Comparison of ENCODE assay signal across 2 cellular contexts in genomic region chr11:130766650-130767297, GRCh38.
TF ChIP-seq lines count a peak whose summit lies in the region.

No MANE protein-coding gene starts in this region.

TF ChIP-seq in GM12878, 131 proteins besides CTCF, POLR2A, EP300 and RAD21 (continued from another document and continues in another):
- TF ChIP-seq, protein P1, sequence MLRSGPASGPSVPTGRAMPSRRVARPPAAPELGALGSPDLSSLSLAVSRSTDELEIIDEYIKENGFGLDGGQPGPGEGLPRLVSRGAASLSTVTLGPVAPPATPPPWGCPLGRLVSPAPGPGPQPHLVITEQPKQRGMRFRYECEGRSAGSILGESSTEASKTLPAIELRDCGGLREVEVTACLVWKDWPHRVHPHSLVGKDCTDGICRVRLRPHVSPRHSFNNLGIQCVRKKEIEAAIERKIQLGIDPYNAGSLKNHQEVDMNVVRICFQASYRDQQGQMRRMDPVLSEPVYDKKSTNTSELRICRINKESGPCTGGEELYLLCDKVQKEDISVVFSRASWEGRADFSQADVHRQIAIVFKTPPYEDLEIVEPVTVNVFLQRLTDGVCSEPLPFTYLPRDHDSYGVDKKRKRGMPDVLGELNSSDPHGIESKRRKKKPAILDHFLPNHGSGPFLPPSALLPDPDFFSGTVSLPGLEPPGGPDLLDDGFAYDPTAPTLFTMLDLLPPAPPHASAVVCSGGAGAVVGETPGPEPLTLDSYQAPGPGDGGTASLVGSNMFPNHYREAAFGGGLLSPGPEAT (IDR thresholded peaks at IDR 0.05; ENCODE audit: low read depth): no peak; the same call in 1 of the 2 replicates
- no peak for TF ChIP-seq GATAD2B (conservative IDR thresholded peaks at IDR 0.05; ENCODE audit: low read depth)
- TF ChIP-seq BRCA1 (IDR thresholded peaks at IDR 0.05; ENCODE audit: low read depth, low read length): no peak
- no peak for TF ChIP-seq HSF1 (IDR thresholded peaks at IDR 0.05; ENCODE audit: low read depth, low read length)
- no peak for TF ChIP-seq POLR2AphosphoS2 (IDR thresholded peaks at IDR 0.05; ENCODE audit: low read depth, low read length)
- no peak for TF ChIP-seq ZZZ3 (IDR thresholded peaks at IDR 0.05; ENCODE audit: control insufficient read depth, insufficient read length, low read depth)
- no peak for TF ChIP-seq ZNF622 (IDR thresholded peaks at IDR 0.05)
- no peak for TF ChIP-seq PML (IDR thresholded peaks at IDR 0.05; ENCODE audit: low read length)
- TF ChIP-seq SREBF2 (IDR thresholded peaks at IDR 0.05; ENCODE audit: low read length): no peak
- 0 out of 2 replicates have a peak, but pooled peaks have one; percentile 1 for TF ChIP-seq CREM (IDR thresholded peaks at IDR 0.05; ENCODE audit: low read depth)
- TF ChIP-seq IKZF2 (IDR thresholded peaks at IDR 0.05): peak in 1 of 2 experiments; percentile 6; a peak in 1 of 4 replicates
- TF ChIP-seq RUNX3 (IDR thresholded peaks at IDR 0.05; ENCODE audit: low read length): no peak
- no peak for TF ChIP-seq SIX5 (IDR thresholded peaks at IDR 0.05; ENCODE audit: low read depth, low read length, severe bottlenecking)
- TF ChIP-seq HDAC6 (IDR thresholded peaks at IDR 0.05; ENCODE audit: unreplicated experiment): no peak
- no peak for TF ChIP-seq ESRRA (IDR thresholded peaks at IDR 0.05; ENCODE audit: low read length)
- TF ChIP-seq MEF2A (IDR thresholded peaks at IDR 0.05; ENCODE audit: insufficient read depth, low read depth, low read length): no peak
- TF ChIP-seq TCF7 (IDR thresholded peaks at IDR 0.05; ENCODE audit: borderline replicate concordance): no peak
- no peak for TF ChIP-seq LARP7 (IDR thresholded peaks at IDR 0.05)
- no peak for TF ChIP-seq MYC (IDR thresholded peaks at IDR 0.05; ENCODE audit: insufficient read depth, insufficient read length, insufficient replicate concordance, low read length, severe bottlenecking)
- TF ChIP-seq IKZF1 (conservative IDR thresholded peaks at IDR 0.05): peak; percentile 30; the same call in 1 of the 2 replicates
- TF ChIP-seq RAD51 (IDR thresholded peaks at IDR 0.05): no peak
- TF ChIP-seq, protein P2, sequence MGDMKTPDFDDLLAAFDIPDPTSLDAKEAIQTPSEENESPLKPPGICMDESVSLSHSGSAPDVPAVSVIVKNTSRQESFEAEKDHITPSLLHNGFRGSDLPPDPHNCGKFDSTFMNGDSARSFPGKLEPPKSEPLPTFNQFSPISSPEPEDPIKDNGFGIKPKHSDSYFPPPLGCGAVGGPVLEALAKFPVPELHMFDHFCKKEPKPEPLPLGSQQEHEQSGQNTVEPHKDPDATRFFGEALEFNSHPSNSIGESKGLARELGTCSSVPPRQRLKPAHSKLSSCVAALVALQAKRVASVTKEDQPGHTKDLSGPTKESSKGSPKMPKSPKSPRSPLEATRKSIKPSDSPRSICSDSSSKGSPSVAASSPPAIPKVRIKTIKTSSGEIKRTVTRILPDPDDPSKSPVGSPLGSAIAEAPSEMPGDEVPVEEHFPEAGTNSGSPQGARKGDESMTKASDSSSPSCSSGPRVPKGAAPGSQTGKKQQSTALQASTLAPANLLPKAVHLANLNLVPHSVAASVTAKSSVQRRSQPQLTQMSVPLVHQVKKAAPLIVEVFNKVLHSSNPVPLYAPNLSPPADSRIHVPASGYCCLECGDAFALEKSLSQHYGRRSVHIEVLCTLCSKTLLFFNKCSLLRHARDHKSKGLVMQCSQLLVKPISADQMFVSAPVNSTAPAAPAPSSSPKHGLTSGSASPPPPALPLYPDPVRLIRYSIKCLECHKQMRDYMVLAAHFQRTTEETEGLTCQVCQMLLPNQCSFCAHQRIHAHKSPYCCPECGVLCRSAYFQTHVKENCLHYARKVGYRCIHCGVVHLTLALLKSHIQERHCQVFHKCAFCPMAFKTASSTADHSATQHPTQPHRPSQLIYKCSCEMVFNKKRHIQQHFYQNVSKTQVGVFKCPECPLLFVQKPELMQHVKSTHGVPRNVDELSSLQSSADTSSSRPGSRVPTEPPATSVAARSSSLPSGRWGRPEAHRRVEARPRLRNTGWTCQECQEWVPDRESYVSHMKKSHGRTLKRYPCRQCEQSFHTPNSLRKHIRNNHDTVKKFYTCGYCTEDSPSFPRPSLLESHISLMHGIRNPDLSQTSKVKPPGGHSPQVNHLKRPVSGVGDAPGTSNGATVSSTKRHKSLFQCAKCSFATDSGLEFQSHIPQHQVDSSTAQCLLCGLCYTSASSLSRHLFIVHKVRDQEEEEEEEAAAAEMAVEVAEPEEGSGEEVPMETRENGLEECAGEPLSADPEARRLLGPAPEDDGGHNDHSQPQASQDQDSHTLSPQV (IDR thresholded peaks at IDR 0.05): no peak
- no peak for TF ChIP-seq NRF1 (conservative IDR thresholded peaks at IDR 0.05; ENCODE audit: low read depth, low read length)
- TF ChIP-seq MTA2 (IDR thresholded peaks at IDR 0.05; ENCODE audit: low read depth): peak; percentile 65
- no peak; the same call in 1 of the 2 replicates for TF ChIP-seq MXI1 (IDR thresholded peaks at IDR 0.05; ENCODE audit: low read depth, low read length)
- TF ChIP-seq CREB1 (IDR thresholded peaks at IDR 0.05; ENCODE audit: low read depth): no peak
- TF ChIP-seq, protein P3, sequence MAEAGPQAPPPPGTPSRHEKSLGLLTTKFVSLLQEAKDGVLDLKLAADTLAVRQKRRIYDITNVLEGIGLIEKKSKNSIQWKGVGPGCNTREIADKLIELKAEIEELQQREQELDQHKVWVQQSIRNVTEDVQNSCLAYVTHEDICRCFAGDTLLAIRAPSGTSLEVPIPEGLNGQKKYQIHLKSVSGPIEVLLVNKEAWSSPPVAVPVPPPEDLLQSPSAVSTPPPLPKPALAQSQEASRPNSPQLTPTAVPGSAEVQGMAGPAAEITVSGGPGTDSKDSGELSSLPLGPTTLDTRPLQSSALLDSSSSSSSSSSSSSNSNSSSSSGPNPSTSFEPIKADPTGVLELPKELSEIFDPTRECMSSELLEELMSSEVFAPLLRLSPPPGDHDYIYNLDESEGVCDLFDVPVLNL (IDR thresholded peaks at IDR 0.05; ENCODE audit: low read depth, low read length): no peak

TF ChIP-seq in GM23338, 12 proteins besides CTCF, POLR2A, EP300 and RAD21 (continued from another document):
- TF ChIP-seq, protein P4, sequence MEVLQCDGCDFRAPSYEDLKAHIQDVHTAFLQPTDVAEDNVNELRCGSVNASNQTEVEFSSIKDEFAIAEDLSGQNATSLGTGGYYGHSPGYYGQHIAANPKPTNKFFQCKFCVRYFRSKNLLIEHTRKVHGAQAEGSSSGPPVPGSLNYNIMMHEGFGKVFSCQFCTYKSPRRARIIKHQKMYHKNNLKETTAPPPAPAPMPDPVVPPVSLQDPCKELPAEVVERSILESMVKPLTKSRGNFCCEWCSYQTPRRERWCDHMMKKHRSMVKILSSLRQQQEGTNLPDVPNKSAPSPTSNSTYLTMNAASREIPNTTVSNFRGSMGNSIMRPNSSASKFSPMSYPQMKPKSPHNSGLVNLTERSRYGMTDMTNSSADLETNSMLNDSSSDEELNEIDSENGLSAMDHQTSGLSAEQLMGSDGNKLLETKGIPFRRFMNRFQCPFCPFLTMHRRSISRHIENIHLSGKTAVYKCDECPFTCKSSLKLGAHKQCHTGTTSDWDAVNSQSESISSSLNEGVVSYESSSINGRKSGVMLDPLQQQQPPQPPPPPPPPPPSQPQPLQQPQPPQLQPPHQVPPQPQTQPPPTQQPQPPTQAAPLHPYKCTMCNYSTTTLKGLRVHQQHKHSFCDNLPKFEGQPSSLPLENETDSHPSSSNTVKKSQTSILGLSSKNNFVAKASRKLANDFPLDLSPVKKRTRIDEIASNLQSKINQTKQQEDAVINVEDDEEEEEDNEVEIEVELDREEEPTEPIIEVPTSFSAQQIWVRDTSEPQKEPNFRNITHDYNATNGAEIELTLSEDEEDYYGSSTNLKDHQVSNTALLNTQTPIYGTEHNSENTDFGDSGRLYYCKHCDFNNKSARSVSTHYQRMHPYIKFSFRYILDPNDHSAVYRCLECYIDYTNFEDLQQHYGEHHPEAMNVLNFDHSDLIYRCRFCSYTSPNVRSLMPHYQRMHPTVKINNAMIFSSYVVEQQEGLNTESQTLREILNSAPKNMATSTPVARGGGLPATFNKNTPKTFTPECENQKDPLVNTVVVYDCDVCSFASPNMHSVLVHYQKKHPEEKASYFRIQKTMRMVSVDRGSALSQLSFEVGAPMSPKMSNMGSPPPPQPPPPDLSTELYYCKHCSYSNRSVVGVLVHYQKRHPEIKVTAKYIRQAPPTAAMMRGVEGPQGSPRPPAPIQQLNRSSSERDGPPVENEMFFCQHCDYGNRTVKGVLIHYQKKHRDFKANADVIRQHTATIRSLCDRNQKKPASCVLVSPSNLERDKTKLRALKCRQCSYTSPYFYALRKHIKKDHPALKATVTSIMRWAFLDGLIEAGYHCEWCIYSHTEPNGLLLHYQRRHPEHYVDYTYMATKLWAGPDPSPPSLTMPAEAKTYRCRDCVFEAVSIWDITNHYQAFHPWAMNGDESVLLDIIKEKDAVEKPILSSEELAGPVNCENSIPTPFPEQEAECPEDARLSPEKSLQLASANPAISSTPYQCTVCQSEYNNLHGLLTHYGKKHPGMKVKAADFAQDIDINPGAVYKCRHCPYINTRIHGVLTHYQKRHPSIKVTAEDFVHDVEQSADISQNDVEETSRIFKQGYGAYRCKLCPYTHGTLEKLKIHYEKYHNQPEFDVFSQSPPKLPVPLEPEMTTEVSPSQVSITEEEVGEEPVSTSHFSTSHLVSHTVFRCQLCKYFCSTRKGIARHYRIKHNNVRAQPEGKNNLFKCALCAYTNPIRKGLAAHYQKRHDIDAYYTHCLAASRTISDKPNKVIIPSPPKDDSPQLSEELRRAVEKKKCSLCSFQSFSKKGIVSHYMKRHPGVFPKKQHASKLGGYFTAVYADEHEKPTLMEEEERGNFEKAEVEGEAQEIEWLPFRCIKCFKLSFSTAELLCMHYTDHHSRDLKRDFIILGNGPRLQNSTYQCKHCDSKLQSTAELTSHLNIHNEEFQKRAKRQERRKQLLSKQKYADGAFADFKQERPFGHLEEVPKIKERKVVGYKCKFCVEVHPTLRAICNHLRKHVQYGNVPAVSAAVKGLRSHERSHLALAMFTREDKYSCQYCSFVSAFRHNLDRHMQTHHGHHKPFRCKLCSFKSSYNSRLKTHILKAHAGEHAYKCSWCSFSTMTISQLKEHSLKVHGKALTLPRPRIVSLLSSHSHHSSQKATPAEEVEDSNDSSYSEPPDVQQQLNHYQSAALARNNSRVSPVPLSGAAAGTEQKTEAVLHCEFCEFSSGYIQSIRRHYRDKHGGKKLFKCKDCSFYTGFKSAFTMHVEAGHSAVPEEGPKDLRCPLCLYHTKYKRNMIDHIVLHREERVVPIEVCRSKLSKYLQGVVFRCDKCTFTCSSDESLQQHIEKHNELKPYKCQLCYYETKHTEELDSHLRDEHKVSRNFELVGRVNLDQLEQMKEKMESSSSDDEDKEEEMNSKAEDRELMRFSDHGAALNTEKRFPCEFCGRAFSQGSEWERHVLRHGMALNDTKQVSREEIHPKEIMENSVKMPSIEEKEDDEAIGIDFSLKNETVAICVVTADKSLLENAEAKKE (CRISPR knock-in tag; IDR thresholded peaks at IDR 0.05): no peak
- no peak for TF ChIP-seq NANOG (IDR thresholded peaks at IDR 0.05; ENCODE audit: borderline replicate concordance)
- TF ChIP-seq REST (IDR thresholded peaks at IDR 0.05; ENCODE audit: unreplicated experiment): no peak
- no peak for TF ChIP-seq CREB1 (CRISPR knock-in tag; IDR thresholded peaks at IDR 0.05; ENCODE audit: low read depth)
- TF ChIP-seq ZNF331 (CRISPR knock-in tag; IDR thresholded peaks at IDR 0.05; ENCODE audit: low read depth): no peak
- TF ChIP-seq ZNF114 (CRISPR knock-in tag; IDR thresholded peaks at IDR 0.05): no peak
- no peak for TF ChIP-seq POLR2AphosphoS5 (IDR thresholded peaks at IDR 0.05; ENCODE audit: low read depth)
- TF ChIP-seq STAT1 (IDR thresholded peaks at IDR 0.05; ENCODE audit: unreplicated experiment): no peak
- no peak for TF ChIP-seq JUNB (IDR thresholded peaks at IDR 0.05; ENCODE audit: unreplicated experiment)
- TF ChIP-seq EZH2 (IDR thresholded peaks at IDR 0.05; ENCODE audit: low read depth, unreplicated experiment): no peak
- TF ChIP-seq EZH2phosphoT487 (IDR thresholded peaks at IDR 0.05; ENCODE audit: unreplicated experiment): no peak
TF ChIP-seq in GM23338: peak in this region for 0.
